In genomic region chr6:113248532-113248931, GRCh38 we compare ENCODE assay signal across 35 cellular contexts.
DNase-seq lines count a peak whose midpoint lies in the region; ATAC-seq and TF ChIP-seq lines count a peak whose summit lies in the region.
"Had no signal": no experiment of that assay in that cellular context is flagged by ENCODE, and none has a peak within 500 bp of the region (broad histone marks: within the 10 kb centered on the region; RNA-seq: fewer than 3 reads in every experiment).

No MANE protein-coding gene starts in this region.

- H3K27ac Mint-ChIP-seq in stimulated activated memory B cell treated with anti-CD40 and anti-IgM and Interleukin-4, amounts not matched to agents 10 μg/mL and 1 μg/mL and 100 μg/mL, for 72 hours, result no peak overlapping the region
- H3K27ac Mint-ChIP-seq: B cell; CD14-positive monocyte; CD4-positive, alpha-beta memory T cell; CD4-positive, alpha-beta T cell; CD8-positive, alpha-beta memory T cell; CD8-positive, alpha-beta T cell had no signal

- H3K23ac ChIP-seq in neuronal stem cell (ENCODE audit: low read depth, low read length, poor library complexity), result peak overlapping the region; percentile 4

- H3K36me3 ChIP-seq in neuronal stem cell (replicated peaks in 1 of 2; ENCODE audit: control insufficient read depth in 2 of 2, insufficient read depth in 2 of 2, low read length in 2 of 2), result no peaks in the 10 kb centered on the region
- H3K36me3 ChIP-seq in spleen, result no peaks in the 10 kb centered on the region
- no peaks in the 10 kb centered on the region for H3K36me3 ChIP-seq in upper lobe of right lung
- H3K36me3 ChIP-seq: BE2C; BLaER1; BLaER1 treated with 17β-estradiol and CSF1 and Interleukin-3, amounts not matched to agents 10 nM and 100 nM had no signal

- no peak overlapping the region for H2BK120ac ChIP-seq in neuronal stem cell (ENCODE audit: low read depth, low read length)

- H2BK5ac ChIP-seq in neuronal stem cell (ENCODE audit: low read length), result no peak overlapping the region

- H3K36me3 Mint-ChIP-seq in stimulated activated memory B cell treated with anti-CD40 and anti-IgM and Interleukin-4, amounts not matched to agents 10 μg/mL and 1 μg/mL and 100 μg/mL, for 72 hours, result no peaks in the 10 kb centered on the region
- H3K36me3 Mint-ChIP-seq: CD14-positive monocyte; CD4-positive, alpha-beta memory T cell; CD4-positive, CD25-positive, alpha-beta regulatory T cell; CD8-positive, alpha-beta memory T cell; CD8-positive, alpha-beta T cell had no signal

- H3K27me3 Mint-ChIP-seq in stimulated activated memory B cell treated with anti-CD40 and anti-IgM and Interleukin-4, amounts not matched to agents 10 μg/mL and 1 μg/mL and 100 μg/mL, for 72 hours, result peaks cover 25% of the 10 kb centered on the region
- H3K27me3 Mint-ChIP-seq: CD4-positive, alpha-beta memory T cell; CD4-positive, alpha-beta T cell; CD4-positive, CD25-positive, alpha-beta regulatory T cell; CD8-positive, alpha-beta memory T cell had no signal

- H3K27me3 ChIP-seq in right cardiac atrium (ENCODE audit: control insufficient read depth, insufficient read depth), result no peaks in the 10 kb centered on the region
- H3K27me3 ChIP-seq in neuronal stem cell (ENCODE audit: control insufficient read depth in 3 of 3, insufficient read depth in 3 of 3, low read depth in 1 of 3, low read length in 3 of 3), result no peaks in the 10 kb centered on the region
- no peaks in the 10 kb centered on the region for H3K27me3 ChIP-seq in spleen (replicated peaks in 1 of 7)
- H3K27me3 ChIP-seq in upper lobe of right lung, result no peaks in the 10 kb centered on the region
- H3K27me3 ChIP-seq: BE2C; BLaER1; BLaER1 treated with 17β-estradiol and CSF1 and Interleukin-3, amounts not matched to agents 10 nM and 100 nM had no signal

- H4K8ac ChIP-seq in neuronal stem cell (ENCODE audit: low read depth, low read length), result no peak overlapping the region

- no peaks in the 10 kb centered on the region for H3K4me1 ChIP-seq in right cardiac atrium (ENCODE audit: control insufficient read depth, insufficient read depth, low read length)
- H3K4me1 ChIP-seq in neuronal stem cell (ENCODE audit: control insufficient read depth in 2 of 2, insufficient read depth in 1 of 2, low read depth in 1 of 2, low read length in 2 of 2), result no peaks in the 10 kb centered on the region
- H3K4me1 ChIP-seq in spleen, result no peaks in the 10 kb centered on the region
- H3K4me1 ChIP-seq in upper lobe of right lung, result no peaks in the 10 kb centered on the region
- H3K4me1 ChIP-seq: A549; BE2C; BLaER1; BLaER1 treated with 17β-estradiol and CSF1 and Interleukin-3, amounts not matched to agents 10 nM and 100 nM; Caco-2 had no signal

- H3K4ac ChIP-seq in neuronal stem cell (ENCODE audit: low read length), result no peak overlapping the region

- no peak overlapping the region for H3K4me2 ChIP-seq in neuronal stem cell (ENCODE audit: insufficient read depth, low read length, poor library complexity, severe bottlenecking)
- H3K4me2 ChIP-seq: A549; BLaER1; BLaER1 treated with 17β-estradiol and CSF1 and Interleukin-3, amounts not matched to agents 10 nM and 100 nM had no signal

- no peak overlapping the region for H2BK15ac ChIP-seq in neuronal stem cell (ENCODE audit: low read length)

- peak overlapping the region; percentile 79 for H3K9ac ChIP-seq in neuronal stem cell (ENCODE audit: low read depth, low read length, poor library complexity)
- H3K9ac ChIP-seq: BLaER1; BLaER1 treated with 17β-estradiol and CSF1 and Interleukin-3, amounts not matched to agents 10 nM and 100 nM had no signal

- ATAC-seq in right cardiac atrium (no peak), Right ventricle myocardium inferior (no peak), upper lobe of right lung (peak; percentile 21), GM21717 (IDR thresholded peaks at IDR 0.05; ENCODE audit: unreplicated experiment) (no peak)
- ATAC-seq in stimulated activated memory B cell treated with anti-CD40 and anti-IgM and Interleukin-4, amounts not matched to agents 10 μg/mL and 1 μg/mL and 100 μg/mL, for 72 hours, result no peak
- ATAC-seq: A549; CD8-positive, alpha-beta T cell had no signal

- H3K27ac ChIP-seq in right cardiac atrium (ENCODE audit: low read length) (no peak overlapping the region), neuronal stem cell (replicated peaks; ENCODE audit: low read length) (no peak overlapping the region), spleen (no peak overlapping the region), upper lobe of right lung (no peak overlapping the region)
- H3K27ac ChIP-seq: 22Rv1; A549; BLaER1; BLaER1 treated with 17β-estradiol and CSF1 and Interleukin-3, amounts not matched to agents 10 nM and 100 nM; C4-2B had no signal

- H3K79me1 ChIP-seq in neuronal stem cell (ENCODE audit: low read depth, low read length), result no peaks in the 10 kb centered on the region

- peak overlapping the region; percentile 22 for H3K14ac ChIP-seq in neuronal stem cell (ENCODE audit: low read length)

- TF ChIP-seq CTCF in spleen (IDR thresholded peaks at IDR 0.05 in 8 of 11, conservative IDR thresholded peaks at IDR 0.05 in 3 of 11) (no peak), upper lobe of right lung (IDR thresholded peaks at IDR 0.05) (no peak)

- whole genome bisulfite sequencing in right cardiac atrium, result 68% methylated on average over 2 of the region's 2 CpGs
- WGBS in neuronal stem cell (ENCODE audit: extremely low coverage in 2 of 2, insufficient read length in 2 of 2, insufficient replicate concordance in 1 of 2), 2 donors, result no CpG with 5 or more reads among the region's 2 CpGs
- 61 to 92% (median 67%) methylated on average over 2 of the region's 2 CpGs; no CpG with 5 or more reads in 1 of the 5 donors for WGBS in spleen, 5 donors

- H3K4me3 ChIP-seq in right cardiac atrium (ENCODE audit: low read length) (no peak overlapping the region), neuronal stem cell (ENCODE audit: low read length in 2 of 2) (no peak overlapping the region), spleen (no peak overlapping the region), upper lobe of right lung (no peak overlapping the region)
- H3K4me3 ChIP-seq: A549; BLaER1; BLaER1 treated with 17β-estradiol and CSF1 and Interleukin-3, amounts not matched to agents 10 nM and 100 nM had no signal

- H2AFZ ChIP-seq in neuronal stem cell (ENCODE audit: low read length), result no peak overlapping the region

- no peak overlapping the region for H4K91ac ChIP-seq in neuronal stem cell (ENCODE audit: low read depth, low read length, poor library complexity)

- no peaks in the 10 kb centered on the region for H3K9me3 ChIP-seq in right cardiac atrium (ENCODE audit: control insufficient read depth, low read length)
- H3K9me3 ChIP-seq in neuronal stem cell (replicated peaks in 1 of 2; ENCODE audit: control insufficient read depth in 2 of 2, insufficient read depth in 1 of 2, low read depth in 1 of 2, low read length in 2 of 2), result peaks cover 0 to 2% of the 10 kb centered on the region in 2 donors
- H3K9me3 ChIP-seq in spleen, result peaks cover 0 to 6% (median 2%) of the 10 kb centered on the region in 8 donors
- H3K9me3 ChIP-seq in upper lobe of right lung, result no peaks in the 10 kb centered on the region
- H3K9me3 ChIP-seq: A549, BE2C, BLaER1 had no signal

- H3K18ac ChIP-seq in neuronal stem cell (ENCODE audit: low read length), result peak overlapping the region; percentile 12

- intact Hi-C loops in right cardiac atrium (cut with DNase I) (no loop called here), Right ventricle myocardium inferior (cut with DNase I) (no loop called here), spleen (cut with DNase I; ENCODE audit: low total_unique reads) (no loop called here), upper lobe of right lung (cut with DNase I) (no loop called here)

- DNase-seq in right cardiac atrium (peak in 2 of 3 donors; percentile 13 to 21), Right ventricle myocardium inferior (ENCODE audit: missing footprints) (no peak), neuronal stem cell (ENCODE audit: low spot score) (no peak), spleen (peak; percentile 61), upper lobe of right lung (no peak)
- DNase-seq in activated CD4-positive, alpha-beta T cell treated with anti-CD3 and anti-CD28 coated beads for 48 hours, result no peak
- DNase-seq: 8988T; ACHN; AML-193; BE2C; C1 segment of cervical spinal cord; Caco-2; Calu3; CD4-positive, alpha-beta memory T cell; CD4-positive, alpha-beta T cell; CD4-positive, CD25-positive, alpha-beta regulatory T cell; CD8-positive, alpha-beta memory T cell; CD8-positive, alpha-beta T cell; COR-L47; DMS 273 treated with DMSO at 0.1 percent for 48 hours; DMS153; DMS53; DMS79; DMS79 treated with DMSO at 0.1 percent for 48 hours; DND-41; EL had no signal

- no peaks in the 10 kb centered on the region for H3K4me1 Mint-ChIP-seq in stimulated activated memory B cell treated with anti-CD40 and anti-IgM and Interleukin-4, amounts not matched to agents 10 μg/mL and 1 μg/mL and 100 μg/mL, for 72 hours
- H3K4me1 Mint-ChIP-seq: B cell; CD14-positive monocyte; CD4-positive, alpha-beta memory T cell; CD4-positive, CD25-positive, alpha-beta regulatory T cell; CD8-positive, alpha-beta memory T cell had no signal

- TF ChIP-seq POLR2A in spleen (IDR thresholded peaks at IDR 0.05), result no peak

- peak overlapping the region; percentile 20 for H2AK5ac ChIP-seq in neuronal stem cell (ENCODE audit: low read depth, low read length)

- peaks cover 3% of the 10 kb centered on the region for H3K9me3 Mint-ChIP-seq in stimulated activated memory B cell treated with anti-CD40 and anti-IgM and Interleukin-4, amounts not matched to agents 10 μg/mL and 1 μg/mL and 100 μg/mL, for 72 hours

- H2BK12ac ChIP-seq in neuronal stem cell (ENCODE audit: low read length), result no peak overlapping the region

- H3K4me3 Mint-ChIP-seq in stimulated activated memory B cell treated with anti-CD40 and anti-IgM and Interleukin-4, amounts not matched to agents 10 μg/mL and 1 μg/mL and 100 μg/mL, for 72 hours, result no peak overlapping the region
- H3K4me3 Mint-ChIP-seq: B cell; CD14-positive monocyte; CD4-positive, alpha-beta memory T cell; CD4-positive, alpha-beta T cell; CD4-positive, CD25-positive, alpha-beta regulatory T cell; CD8-positive, alpha-beta memory T cell; CD8-positive, alpha-beta T cell had no signal

Comparison
In these comparisons a context has a peak if more than half of its experiments do, and no peak if none do; other contexts are left out.
1. DNase-seq: peak in right cardiac atrium (2 of 3) and spleen (single experiment); none in Right ventricle myocardium inferior (single experiment), neuronal stem cell (single experiment), upper lobe of right lung (single experiment) and activated CD4-positive, alpha-beta T cell treated with anti-CD3 and anti-CD28 coated beads for 48 hours (single experiment).